Comparison of ENCODE assay signal across 1 cellular context in the genomic region with DNA sequence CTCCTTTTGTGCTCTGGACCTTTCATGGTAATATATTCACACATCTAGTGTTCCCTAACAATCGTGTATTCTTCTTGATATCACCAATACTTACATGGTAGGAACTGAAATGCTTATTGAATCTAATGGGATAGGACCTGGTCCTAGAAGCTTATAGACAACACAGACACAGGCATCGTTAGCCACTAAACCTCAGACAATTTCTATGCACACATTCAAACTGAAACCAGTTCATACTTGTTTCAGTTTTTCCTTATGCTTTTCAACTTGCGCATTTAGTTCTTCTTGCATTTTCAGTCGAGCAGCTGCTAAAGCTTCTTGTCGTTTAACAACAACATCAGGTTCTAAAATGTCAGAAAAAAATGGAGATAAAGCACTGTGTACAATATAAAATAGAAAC.
TF ChIP-seq lines count a peak whose summit lies in the region.

No MANE protein-coding gene starts in this region.

TF ChIP-seq in K562, 482 proteins besides CTCF, POLR2A, EP300 and RAD21:
- TF ChIP-seq NFIC (IDR thresholded peaks at IDR 0.05) (no peak), ZNF121 (CRISPR knock-in tag; conservative IDR thresholded peaks at IDR 0.05) (no peak), L3MBTL2 (IDR thresholded peaks at IDR 0.05) (no peak), ZNF280B (CRISPR knock-in tag; IDR thresholded peaks at IDR 0.05) (no peak), SRSF1 (IDR thresholded peaks at IDR 0.05; ENCODE audit: low read depth, low read length) (no peak), MYC (IDR thresholded peaks at IDR 0.05; ENCODE audit: low read depth, low read length) (no peak), MYC (CRISPR knock-in tag; IDR thresholded peaks at IDR 0.05; ENCODE audit: borderline replicate concordance, low read depth) (no peak), ZNF146 (CRISPR knock-in tag; IDR thresholded peaks at IDR 0.05; ENCODE audit: unreplicated experiment) (no peak), CLOCK (CRISPR knock-in tag; IDR thresholded peaks at IDR 0.05; ENCODE audit: borderline replicate concordance) (no peak), MAFG (tag; conservative IDR thresholded peaks at IDR 0.05) (no peak), ZKSCAN1 (IDR thresholded peaks at IDR 0.05; ENCODE audit: low read depth, low read length) (no peak), MNT (conservative IDR thresholded peaks at IDR 0.05) (no peak), ZNF174 (CRISPR knock-in tag; IDR thresholded peaks at IDR 0.05) (no peak), MTA2 (IDR thresholded peaks at IDR 0.05; ENCODE audit: low read depth) (no peak), ZBTB17 (CRISPR knock-in tag; IDR thresholded peaks at IDR 0.05) (no peak), CC2D1A (IDR thresholded peaks at IDR 0.05) (no peak), MAFF (IDR thresholded peaks at IDR 0.05; ENCODE audit: low read length) (no peak), HSF4 (CRISPR knock-in tag; IDR thresholded peaks at IDR 0.05; ENCODE audit: borderline replicate concordance) (no peak), GABPB2 (CRISPR knock-in tag; conservative IDR thresholded peaks at IDR 0.05) (no peak)
- TF ChIP-seq, protein P1, sequence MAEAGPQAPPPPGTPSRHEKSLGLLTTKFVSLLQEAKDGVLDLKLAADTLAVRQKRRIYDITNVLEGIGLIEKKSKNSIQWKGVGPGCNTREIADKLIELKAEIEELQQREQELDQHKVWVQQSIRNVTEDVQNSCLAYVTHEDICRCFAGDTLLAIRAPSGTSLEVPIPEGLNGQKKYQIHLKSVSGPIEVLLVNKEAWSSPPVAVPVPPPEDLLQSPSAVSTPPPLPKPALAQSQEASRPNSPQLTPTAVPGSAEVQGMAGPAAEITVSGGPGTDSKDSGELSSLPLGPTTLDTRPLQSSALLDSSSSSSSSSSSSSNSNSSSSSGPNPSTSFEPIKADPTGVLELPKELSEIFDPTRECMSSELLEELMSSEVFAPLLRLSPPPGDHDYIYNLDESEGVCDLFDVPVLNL (CRISPR knock-in tag; IDR thresholded peaks at IDR 0.05; ENCODE audit: low read depth): no peak
